In the genomic region with DNA sequence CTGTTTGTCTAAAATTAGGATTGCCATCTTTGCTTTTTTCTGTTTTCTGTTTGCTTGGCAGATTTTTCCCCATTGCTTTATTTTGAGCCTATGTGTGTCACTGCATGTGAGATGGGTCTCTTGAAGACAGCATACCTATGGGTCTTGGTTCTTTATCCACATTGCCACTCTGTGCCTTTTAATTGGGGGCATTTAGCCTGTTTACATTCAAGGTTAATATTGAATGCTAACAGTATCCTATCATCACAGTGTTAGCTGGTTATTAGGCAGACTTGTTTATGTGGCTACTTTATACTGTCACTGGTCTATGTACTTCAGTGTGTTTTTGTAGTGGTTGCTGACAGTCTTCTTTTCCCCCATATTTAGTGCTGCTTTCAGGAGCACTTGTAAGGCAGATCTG, we compare ENCODE assay signal across 31 cellular contexts.
"Had no signal": no experiment of that assay in that cellular context is flagged by ENCODE, and none has a peak within 500 bp of the region (broad histone marks: within the 10 kb centered on the region; RNA-seq: fewer than 3 reads in every experiment).

No MANE protein-coding gene starts in this region.

- H3K36me3 ChIP-seq: adrenal gland, ascending aorta, brain microvascular endothelial cell, breast epithelium, cardiac muscle cell had no signal

- H3K27me3 ChIP-seq: adrenal gland, ascending aorta, body of pancreas, brain microvascular endothelial cell, breast epithelium, cardiac muscle cell had no signal

- H3K9me3 ChIP-seq: adrenal gland, body of pancreas had no signal

- DNase-seq: activated effector memory CD4-positive, alpha-beta T cell treated with anti-CD3 and anti-CD28 coated beads, Interleukin-2, amount 50 U/mL, for 16 hours; activated effector memory CD4-positive, alpha-beta T cell treated with Interleukin-2 at 50 U/mL for 16 hours; activated gamma-delta T cell; activated gamma-delta T cell treated with Interleukin-2 at 50 U/mL for 16 hours; activated naive CD4-positive, alpha-beta T cell; activated naive CD4-positive, alpha-beta T cell treated with anti-CD3 and anti-CD28 coated beads for 36 hours; activated naive CD4-positive, alpha-beta T cell treated with anti-CD3 and anti-CD28 coated beads, Interleukin-2, amount 10 ng/mL, durations not matched to agents 7 days and 5 days; activated naive CD4-positive, alpha-beta T cell treated with anti-CD3 and anti-CD28 coated beads, Interleukin-2, amount 50 U/mL, for 16 hours; activated naive CD4-positive, alpha-beta T cell treated with Interleukin-2 at 50 U/mL for 16 hours; activated naive CD8-positive, alpha-beta T cell treated with anti-CD3 and anti-CD28 coated beads for 36 hours; activated naive CD8-positive, alpha-beta T cell treated with anti-CD3 and anti-CD28 coated beads, Interleukin-2, amount 10 ng/mL, durations not matched to agents 7 days and 5 days; activated naive CD8-positive, alpha-beta T cell treated with anti-CD3 and anti-CD28 coated beads, Interleukin-2, amount 50 U/mL, for 24 hours; activated T-cell treated with anti-CD3 and anti-CD28 coated beads, Interleukin-2, amount 50 U/mL, for 1 hour; activated T-cell treated with anti-CD3 and anti-CD28 coated beads, Interleukin-2, amount 50 U/mL, for 24 hours; activated T-cell treated with anti-CD3 and anti-CD28 coated beads, Interleukin-2, amount 50 U/mL, for 4 hours; activated T-cell treated with anti-CD3 and anti-CD28 coated beads, Interleukin-2, amount 50 U/mL, for 48 hours; activated T-cell treated with anti-CD3 and anti-CD28 coated beads, Interleukin-2, amount 50 U/mL, for 72 hours; adrenal gland; amygdala; anterior cingulate cortex; aorta; body of pancreas; brain microvascular endothelial cell; caudate nucleus; central memory CD4-positive, alpha-beta T cell; cerebellar nuclear complex had no signal

- H3K4me1 ChIP-seq: adrenal gland, ascending aorta, body of pancreas, breast epithelium had no signal

- H3K4me3 ChIP-seq: adrenal gland, ascending aorta, body of pancreas, breast epithelium, cardiac muscle cell had no signal

- FAIRE-seq: astrocyte, bronchial epithelial cell had no signal

- H3K27ac ChIP-seq: adrenal gland, ascending aorta, body of pancreas, brain microvascular endothelial cell, breast epithelium, cardiac muscle cell had no signal
